In the genomic region with DNA sequence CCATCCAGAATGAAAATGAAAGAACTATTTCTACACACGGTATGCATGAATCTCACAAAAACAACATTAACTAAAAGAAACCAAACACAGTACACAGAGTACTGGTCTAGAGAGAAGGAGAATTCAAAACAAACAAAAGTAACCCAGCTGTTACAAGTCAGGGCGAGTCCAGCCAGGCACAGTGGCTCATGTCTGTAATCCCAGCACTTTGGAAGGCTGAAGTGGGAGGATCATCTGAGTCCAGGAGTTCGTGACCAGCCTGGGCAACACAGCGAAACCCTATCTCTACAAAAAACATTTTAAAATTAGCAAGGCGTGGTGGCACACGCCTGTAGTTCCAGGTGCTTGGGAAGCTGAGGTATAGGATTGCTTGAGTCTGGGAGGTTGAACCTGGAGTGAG, we compare ENCODE assay signal across 2 cellular contexts.
A peak's percentile ranks its signal among the peaks of the same experiment; 100 is the strongest.
TF ChIP-seq lines count a peak whose summit lies in the region.

No MANE protein-coding gene starts in this region.

TF ChIP-seq in IMR-90, 13 proteins besides CTCF, POLR2A, EP300 and RAD21:
- TF ChIP-seq MXI1 (IDR thresholded peaks at IDR 0.05; ENCODE audit: borderline replicate concordance, low read depth, low read length) = no peak

TF ChIP-seq in GM12878, 131 proteins besides CTCF, POLR2A, EP300 and RAD21:
- TF ChIP-seq, protein P1, sequence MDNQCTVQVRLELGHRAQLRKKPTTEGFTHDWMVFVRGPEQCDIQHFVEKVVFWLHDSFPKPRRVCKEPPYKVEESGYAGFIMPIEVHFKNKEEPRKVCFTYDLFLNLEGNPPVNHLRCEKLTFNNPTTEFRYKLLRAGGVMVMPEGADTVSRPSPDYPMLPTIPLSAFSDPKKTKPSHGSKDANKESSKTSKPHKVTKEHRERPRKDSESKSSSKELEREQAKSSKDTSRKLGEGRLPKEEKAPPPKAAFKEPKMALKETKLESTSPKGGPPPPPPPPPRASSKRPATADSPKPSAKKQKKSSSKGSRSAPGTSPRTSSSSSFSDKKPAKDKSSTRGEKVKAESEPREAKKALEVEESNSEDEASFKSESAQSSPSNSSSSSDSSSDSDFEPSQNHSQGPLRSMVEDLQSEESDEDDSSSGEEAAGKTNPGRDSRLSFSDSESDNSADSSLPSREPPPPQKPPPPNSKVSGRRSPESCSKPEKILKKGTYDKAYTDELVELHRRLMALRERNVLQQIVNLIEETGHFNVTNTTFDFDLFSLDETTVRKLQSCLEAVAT (IDR thresholded peaks at IDR 0.05) = 0 out of 2 replicates have a peak, but pooled peaks have one; percentile 6
- TF ChIP-seq POLR2AphosphoS5 (IDR thresholded peaks at IDR 0.05; ENCODE audit: low read length) = no peak
- no peak for TF ChIP-seq FOXM1 (IDR thresholded peaks at IDR 0.05; ENCODE audit: low read depth, low read length)
- no peak for TF ChIP-seq MXI1 (IDR thresholded peaks at IDR 0.05; ENCODE audit: low read depth, low read length)
- TF ChIP-seq USF2 (IDR thresholded peaks at IDR 0.05; ENCODE audit: borderline replicate concordance, low read depth, low read length) = no peak
- TF ChIP-seq CBX3 (IDR thresholded peaks at IDR 0.05; ENCODE audit: borderline replicate concordance, low read depth) = no peak
- TF ChIP-seq ATF3 (IDR thresholded peaks at IDR 0.05; ENCODE audit: borderline replicate concordance, extremely low read depth, low read depth, low read length) = no peak
TF ChIP-seq in GM12878: peak in this region for 1.
